1 cellular context compared by ENCODE assay signal in the genomic region with DNA sequence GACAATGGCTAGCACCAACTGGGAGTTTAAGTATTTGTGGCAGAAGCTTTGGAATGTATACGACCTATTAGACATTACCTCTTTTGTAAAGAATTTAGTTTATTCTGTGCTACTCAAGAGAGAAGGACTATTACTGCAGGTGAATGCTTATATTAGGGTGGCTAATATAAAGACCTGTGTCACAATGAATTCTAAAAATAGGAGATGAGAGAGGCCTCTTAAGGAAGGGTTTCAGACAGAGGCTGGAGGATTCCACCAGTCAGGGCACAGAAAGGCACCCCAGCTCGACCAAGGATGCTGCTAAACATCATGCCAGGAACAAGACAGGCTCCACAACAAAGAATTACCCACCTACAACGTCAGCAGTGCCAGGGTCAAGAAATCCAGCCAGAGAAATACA.
TF ChIP-seq lines count a peak whose summit lies in the region.

No MANE protein-coding gene starts in this region.

TF ChIP-seq in SK-N-SH, 30 proteins besides CTCF, POLR2A, EP300 and RAD21 (continued from another document):
- TF ChIP-seq, protein P1, sequence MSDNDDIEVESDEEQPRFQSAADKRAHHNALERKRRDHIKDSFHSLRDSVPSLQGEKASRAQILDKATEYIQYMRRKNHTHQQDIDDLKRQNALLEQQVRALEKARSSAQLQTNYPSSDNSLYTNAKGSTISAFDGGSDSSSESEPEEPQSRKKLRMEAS (IDR thresholded peaks at IDR 0.05; ENCODE audit: low read depth), result no peak
- TF ChIP-seq, protein P2, sequence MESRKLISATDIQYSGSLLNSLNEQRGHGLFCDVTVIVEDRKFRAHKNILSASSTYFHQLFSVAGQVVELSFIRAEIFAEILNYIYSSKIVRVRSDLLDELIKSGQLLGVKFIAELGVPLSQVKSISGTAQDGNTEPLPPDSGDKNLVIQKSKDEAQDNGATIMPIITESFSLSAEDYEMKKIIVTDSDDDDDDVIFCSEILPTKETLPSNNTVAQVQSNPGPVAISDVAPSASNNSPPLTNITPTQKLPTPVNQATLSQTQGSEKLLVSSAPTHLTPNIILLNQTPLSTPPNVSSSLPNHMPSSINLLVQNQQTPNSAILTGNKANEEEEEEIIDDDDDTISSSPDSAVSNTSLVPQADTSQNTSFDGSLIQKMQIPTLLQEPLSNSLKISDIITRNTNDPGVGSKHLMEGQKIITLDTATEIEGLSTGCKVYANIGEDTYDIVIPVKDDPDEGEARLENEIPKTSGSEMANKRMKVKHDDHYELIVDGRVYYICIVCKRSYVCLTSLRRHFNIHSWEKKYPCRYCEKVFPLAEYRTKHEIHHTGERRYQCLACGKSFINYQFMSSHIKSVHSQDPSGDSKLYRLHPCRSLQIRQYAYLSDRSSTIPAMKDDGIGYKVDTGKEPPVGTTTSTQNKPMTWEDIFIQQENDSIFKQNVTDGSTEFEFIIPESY (IDR thresholded peaks at IDR 0.05; ENCODE audit: borderline replicate concordance, low read depth), result no peak
- TF ChIP-seq POLR2AphosphoS5 (IDR thresholded peaks at IDR 0.05; ENCODE audit: low read depth, low read length), result no peak
- TF ChIP-seq SIN3A (IDR thresholded peaks at IDR 0.05; ENCODE audit: borderline replicate concordance, low read depth, low read length), result no peak
- no peak for TF ChIP-seq RCOR1 (IDR thresholded peaks at IDR 0.05; ENCODE audit: low read length)
- TF ChIP-seq EZH2phosphoT487 (IDR thresholded peaks at IDR 0.05; ENCODE audit: borderline replicate concordance, low read depth), result no peak
- no peak for TF ChIP-seq FOXJ3 (CRISPR knock-in tag; IDR thresholded peaks at IDR 0.05)
- TF ChIP-seq RFX5 (IDR thresholded peaks at IDR 0.05; ENCODE audit: low read length), result no peak
- TF ChIP-seq TAF1 (IDR thresholded peaks at IDR 0.05; ENCODE audit: borderline replicate concordance, low read depth, low read length), result no peak
